ENCODE assay signal across 8 cellular contexts in the genomic region with DNA sequence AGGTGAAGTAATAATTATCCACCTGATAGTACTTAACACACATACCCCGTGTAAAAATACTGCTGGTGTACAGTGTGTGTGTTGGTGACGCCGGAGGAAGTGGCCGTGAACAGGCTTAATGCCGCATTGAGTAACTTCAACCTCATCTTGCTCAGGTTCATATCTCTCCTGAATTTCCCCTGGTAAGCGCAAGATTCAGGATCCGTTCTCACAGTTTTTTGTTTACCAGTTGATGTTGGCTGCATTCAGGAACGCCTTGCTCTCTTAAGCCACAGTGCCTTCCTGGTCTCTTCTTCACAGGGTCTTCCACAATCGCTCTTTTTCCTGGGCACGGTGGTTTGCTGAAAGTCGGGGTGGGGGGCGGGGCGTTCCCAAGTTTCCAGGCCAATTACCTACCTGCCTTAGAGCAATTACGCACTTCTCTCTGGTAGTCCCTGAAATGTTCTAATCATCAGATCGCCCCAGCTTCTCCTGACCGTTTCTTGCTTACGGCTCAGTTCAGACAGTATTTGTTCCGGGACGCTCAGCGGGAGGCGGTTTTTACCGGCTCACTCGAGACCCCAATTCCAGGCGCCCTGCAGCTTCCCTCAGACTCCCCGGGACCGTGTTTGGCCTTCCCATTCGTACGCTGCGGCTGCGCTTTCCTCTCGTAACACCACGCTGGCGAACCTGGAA. TPM values are rescaled to one million over a fixed set of nuclear protein-coding genes. Genes with fewer than 3 reads are reported as not detected.
DNase-seq lines count a peak whose midpoint lies in the region; ATAC-seq and TF ChIP-seq lines count a peak whose summit lies in the region.

No MANE protein-coding gene starts in this region.

- TF ChIP-seq POLR2A in ovary (IDR thresholded peaks at IDR 0.05) = no peak

- H3K4me1 ChIP-seq in HEK293 (ENCODE audit: control insufficient read depth, insufficient read depth, low read length) (no peaks in the 10 kb centered on the region), ovary (ENCODE audit: insufficient read depth) (no peaks in the 10 kb centered on the region)

- no peaks in the 10 kb centered on the region for H3K27me3 ChIP-seq in ovary

- H3K4me3 Mint-ChIP-seq in WTC11 = peak overlapping the region; percentile 84

- H3K27ac ChIP-seq in HEK293 (ENCODE audit: extremely low read depth, low read depth, low read length) (peak overlapping the region; percentile 89), ovary (peak overlapping the region; percentile 69 to 89)

- WGBS in ovary, 3 donors = 0% methylated on average over 33 of the region's 33 CpGs

- peak overlapping the region; percentile 95 for H3K27ac Mint-ChIP-seq in WTC11

- peaks cover 10% of the 10 kb centered on the region for H3K36me3 Mint-ChIP-seq in WTC11

- ATAC-seq in WTC11 = peak; percentile 11

- POLR2A ChIA-PET in HEK293 (lab: Yijun Ruan, JAX) (interaction anchor here (0.9 to 1.3 kb wide), 14 partner anchors 15 to 377 kb away, joined by 3 to 19 read pairs (median 4); partner anchors contain the start of genes DZIP1 and UGGT2), WTC11 (lab: Charles Lee) (interaction anchor here (0.7 to 1.6 kb wide), 5 partner anchors 32 to 374 kb away, joined by 3 to 17 read pairs (median 3); partner anchors contain the start of gene DZIP1)

- peaks cover 34% of the 10 kb centered on the region for H3K4me1 Mint-ChIP-seq in WTC11

- peak; percentile 54 for DNase-seq in NCI-H128 (lab: John Stamatoyannopoulos, UW; ENCODE audit: unreplicated experiment)
- no peak for DNase-seq in WTC11 (ENCODE audit: low spot score)
- DNase-seq in fibroblast of pulmonary artery (ENCODE audit: low read depth) = peak; percentile 52
- DNase-seq in ovary = peak in 1 of 5 donors; percentile 12
- DNase-seq in NCI-H1930 (lab: John Stamatoyannopoulos, UW) = no peak
- no peak for DNase-seq in occipital lobe (lab: John Stamatoyannopoulos, UW)

- CTCF ChIA-PET in HEK293 (lab: Yijun Ruan, JAX) (no interaction called here), WTC11 (lab: Charles Lee) (interaction anchor here (0.8 to 1.6 kb wide), 5 partner anchors 33 to 304 kb away, joined by 3 to 9 read pairs (median 3); no protein-coding TSS in a partner anchor)

- intact Hi-C loops in ovary (cut with DNase I) = loop anchor here in 1 of 4 donors (2.0 kb wide), 1 partner anchor 33 kb away; no protein-coding TSS in a partner anchor

- H3K36me3 ChIP-seq in HEK293 (ENCODE audit: control insufficient read depth in 2 of 2, insufficient read depth in 1 of 2, low read length in 2 of 2) (no peaks in the 10 kb centered on the region), ovary (no peaks in the 10 kb centered on the region)

- TF ChIP-seq CTCF in HEK293 (tag by site-specific recombination; IDR thresholded peaks at IDR 0.05) = no peak
- TF ChIP-seq CTCF in WTC11 (IDR thresholded peaks at IDR 0.05) = no peak
- no peak for TF ChIP-seq CTCF in fibroblast of pulmonary artery (IDR thresholded peaks at IDR 0.05; ENCODE audit: low read length, missing control alignments)
- TF ChIP-seq CTCF in ovary (IDR thresholded peaks at IDR 0.05) = no peak

- TF ChIP-seq EP300 in ovary (IDR thresholded peaks at IDR 0.05) = no peak

- H3K4me3 ChIP-seq in GM08714 (ENCODE audit: low read length) (peak overlapping the region; percentile 71), HEK293 (ENCODE audit: low read depth, low read length) (peak overlapping the region; percentile 85), fibroblast of pulmonary artery (replicated peaks; ENCODE audit: low read depth, low read length) (peak overlapping the region; percentile 87), ovary (peak overlapping the region; percentile 70)

- no peaks in the 10 kb centered on the region for H3K27me3 Mint-ChIP-seq in WTC11 (ENCODE audit: low read depth)

- no peaks in the 10 kb centered on the region for H3K9me3 ChIP-seq in HEK293 (ENCODE audit: control insufficient read depth, insufficient read depth, low read depth, low read length)
- peaks cover 0 to 8% of the 10 kb centered on the region in 2 donors for H3K9me3 ChIP-seq in ovary

- peaks cover 8% of the 10 kb centered on the region for H3K9me3 Mint-ChIP-seq in WTC11

TF ChIP-seq in HEK293, 187 proteins besides CTCF, POLR2A, EP300 and RAD21 (continues in another document):
- TF ChIP-seq ZNF785 (tag by site-specific recombination; IDR thresholded peaks at IDR 0.05) (no peak), ZIC2 (tag by site-specific recombination; IDR thresholded peaks at IDR 0.05) (peak; percentile 73), ZNF626 (tag by site-specific recombination; IDR thresholded peaks at IDR 0.05) (no peak), PRDM10 (tag by site-specific recombination; IDR thresholded peaks at IDR 0.05) (0 out of 2 replicates have a peak, but pooled peaks have one; percentile 36), ZNF202 (tag by site-specific recombination; IDR thresholded peaks at IDR 0.05; ENCODE audit: borderline replicate concordance) (no peak), YY1 (tag by site-specific recombination; IDR thresholded peaks at IDR 0.05) (no peak; the same call in 1 of the 2 replicates), ZNF324 (tag by site-specific recombination; IDR thresholded peaks at IDR 0.05) (0 out of 2 replicates have a peak, but pooled peaks have one; percentile 75), KLF8 (tag by site-specific recombination; IDR thresholded peaks at IDR 0.05) (no peak)

TF ChIP-seq in WTC11, 78 proteins besides CTCF, POLR2A, EP300 and RAD21:
- no peak for TF ChIP-seq NR2C2 (CRISPR knock-in tag; IDR thresholded peaks at IDR 0.05)
- no peak for TF ChIP-seq CBFB (CRISPR knock-in tag; IDR thresholded peaks at IDR 0.05; ENCODE audit: low read depth)
- 0 out of 2 replicates have a peak, but pooled peaks have one; percentile 15 for TF ChIP-seq SMAD4 (CRISPR knock-in tag; IDR thresholded peaks at IDR 0.05)
- TF ChIP-seq CREM (CRISPR knock-in tag; IDR thresholded peaks at IDR 0.05) = no peak
- TF ChIP-seq, protein P1, sequence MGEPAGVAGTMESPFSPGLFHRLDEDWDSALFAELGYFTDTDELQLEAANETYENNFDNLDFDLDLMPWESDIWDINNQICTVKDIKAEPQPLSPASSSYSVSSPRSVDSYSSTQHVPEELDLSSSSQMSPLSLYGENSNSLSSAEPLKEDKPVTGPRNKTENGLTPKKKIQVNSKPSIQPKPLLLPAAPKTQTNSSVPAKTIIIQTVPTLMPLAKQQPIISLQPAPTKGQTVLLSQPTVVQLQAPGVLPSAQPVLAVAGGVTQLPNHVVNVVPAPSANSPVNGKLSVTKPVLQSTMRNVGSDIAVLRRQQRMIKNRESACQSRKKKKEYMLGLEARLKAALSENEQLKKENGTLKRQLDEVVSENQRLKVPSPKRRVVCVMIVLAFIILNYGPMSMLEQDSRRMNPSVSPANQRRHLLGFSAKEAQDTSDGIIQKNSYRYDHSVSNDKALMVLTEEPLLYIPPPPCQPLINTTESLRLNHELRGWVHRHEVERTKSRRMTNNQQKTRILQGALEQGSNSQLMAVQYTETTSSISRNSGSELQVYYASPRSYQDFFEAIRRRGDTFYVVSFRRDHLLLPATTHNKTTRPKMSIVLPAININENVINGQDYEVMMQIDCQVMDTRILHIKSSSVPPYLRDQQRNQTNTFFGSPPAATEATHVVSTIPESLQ (CRISPR knock-in tag; IDR thresholded peaks at IDR 0.05) = no peak
- TF ChIP-seq ZNF219 (CRISPR knock-in tag; IDR thresholded peaks at IDR 0.05; ENCODE audit: borderline replicate concordance) = 0 out of 2 replicates have a peak, but pooled peaks have one; percentile 32
- TF ChIP-seq ZBTB21 (CRISPR knock-in tag; IDR thresholded peaks at IDR 0.05; ENCODE audit: borderline replicate concordance) = no peak
- TF ChIP-seq GABPB1 (CRISPR knock-in tag; IDR thresholded peaks at IDR 0.05) = peak; percentile 25; the same call in 1 of the 2 replicates
- peak; percentile 74 for TF ChIP-seq TEAD4 (CRISPR knock-in tag; IDR thresholded peaks at IDR 0.05)
- TF ChIP-seq HMGA2 (CRISPR knock-in tag; IDR thresholded peaks at IDR 0.05) = no peak
- TF ChIP-seq, protein P2, sequence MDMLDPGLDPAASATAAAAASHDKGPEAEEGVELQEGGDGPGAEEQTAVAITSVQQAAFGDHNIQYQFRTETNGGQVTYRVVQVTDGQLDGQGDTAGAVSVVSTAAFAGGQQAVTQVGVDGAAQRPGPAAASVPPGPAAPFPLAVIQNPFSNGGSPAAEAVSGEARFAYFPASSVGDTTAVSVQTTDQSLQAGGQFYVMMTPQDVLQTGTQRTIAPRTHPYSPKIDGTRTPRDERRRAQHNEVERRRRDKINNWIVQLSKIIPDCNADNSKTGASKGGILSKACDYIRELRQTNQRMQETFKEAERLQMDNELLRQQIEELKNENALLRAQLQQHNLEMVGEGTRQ (CRISPR knock-in tag; IDR thresholded peaks at IDR 0.05) = no peak
- no peak for TF ChIP-seq ATF1 (CRISPR knock-in tag; IDR thresholded peaks at IDR 0.05)
- TF ChIP-seq OVOL2 (CRISPR knock-in tag; IDR thresholded peaks at IDR 0.05; ENCODE audit: borderline replicate concordance) = no peak
- TF ChIP-seq ZNF423 (CRISPR knock-in tag; IDR thresholded peaks at IDR 0.05) = peak; percentile 42

RNA-seq across cellular contexts. Expression of gene DNAJC3, which starts 0.7 kb away (rescaled TPM):
- total RNA-seq in WTC11 (2021) (16.7 to 20.0 TPM (median 17.9 TPM) in 3 replicates), ovary (10 to 100 TPM; 29.6 to 56.7 (median 38.3) TPM), occipital lobe (32.6 TPM)
- polyA plus RNA-seq in ovary = 10 to 100 TPM; 13.6 to 24.5 TPM

RNA-seq across cellular contexts. Expression of gene DZIP1, which starts 31.7 kb away (rescaled TPM):
- total RNA-seq in WTC11 (2021) = 31.0 to 33.5 TPM (median 32.0 TPM) in 3 replicates
- total RNA-seq in ovary = 10 to 100 TPM; 22.1 to 55.8 (median 45.2) TPM
- 10 to 100 TPM; 25.4 to 30.0 TPM for polyA plus RNA-seq in ovary
- 43.7 TPM for total RNA-seq in occipital lobe

Comparison
In these comparisons a context has a peak if more than half of its experiments do, and no peak if none do; other contexts are left out.
1. DNase-seq: peak in NCI-H128 (single experiment) and fibroblast of pulmonary artery (single experiment); none in WTC11 (single experiment), NCI-H1930 (0 of 2) and occipital lobe (single experiment).
2. Peak in every context shown above with its lines, with median percentiles within 50 percentile points of each other: H3K4me3 ChIP-seq.